ENCODE assay signal across 9 cellular contexts in genomic region chrX:37825225-37825842, GRCh38. TPM values are rescaled to one million over a fixed set of nuclear protein-coding genes. Genes with fewer than 3 reads are reported as not detected.
DNase-seq lines count a peak whose midpoint lies in the region; ATAC-seq and TF ChIP-seq lines count a peak whose summit lies in the region.
"Had no signal": no experiment of that assay in that cellular context is flagged by ENCODE, and none has a peak within 500 bp of the region (broad histone marks: within the 10 kb centered on the region; RNA-seq: fewer than 3 reads in every experiment).

No MANE protein-coding gene starts in this region.

- ATAC-seq in sciatic nerve (peak; percentile 61), GM18858 (IDR thresholded peaks at IDR 0.05; ENCODE audit: unreplicated experiment) (no peak)

- no peaks in the 10 kb centered on the region for H3K27me3 ChIP-seq in HAP-1 (ENCODE audit: low read depth)

- no peak overlapping the region for H3K4me3 ChIP-seq in HAP-1
- H3K4me3 ChIP-seq in fibroblast of villous mesenchyme (ENCODE audit: low read depth, low read length) = no peak overlapping the region

- DNase-seq in NCI-H2107 (lab: John Stamatoyannopoulos, UW) (peak; percentile 11), NCI-H2107 treated with DMSO at 0.1 percent for 48 hours (lab: John Stamatoyannopoulos, UW; ENCODE audit: unreplicated experiment) (no peak), HAP-1 (ENCODE audit: low spot score in 2 of 2) (peak; percentile 66 to 72), NCI-H2227 (lab: John Stamatoyannopoulos, UW; ENCODE audit: unreplicated experiment) (peak; percentile 68), fibroblast of villous mesenchyme (ENCODE audit: low read depth) (peak; percentile 52), sciatic nerve (ENCODE audit: low spot score) (peak; percentile 60)
- DNase-seq in activated T-cell treated with anti-CD3 and anti-CD28 coated beads, Interleukin-2, amount 50 U/mL, for 1 hour = peak; percentile 43

- intact Hi-C loops in sciatic nerve (cut with DNase I) = no loop called here

- H3K4me1 ChIP-seq in HAP-1 = no peaks in the 10 kb centered on the region

- TF ChIP-seq CTCF in fibroblast of villous mesenchyme (IDR thresholded peaks at IDR 0.05; ENCODE audit: insufficient read depth, low read depth, low read length) = peak; percentile 84

- in situ Hi-C loops in HAP-1 (cut with MboI; ENCODE audit: low sequenced_read_pairs) = no loop called here

- H3K9me3 ChIP-seq in HAP-1 = no peaks in the 10 kb centered on the region

- no peaks in the 10 kb centered on the region for H3K36me3 ChIP-seq in HAP-1 (replicated peaks)

RNA-seq across cellular contexts. Expression of gene DYNLT3, which starts 22.0 kb away (rescaled TPM):
- total RNA-seq in fibroblast of villous mesenchyme = 79.9 and 87.0 TPM in 2 replicates
- total RNA-seq in sciatic nerve = 33.3 TPM

RNA-seq across cellular contexts. Expression of gene CYBB, which starts 45.5 kb away (rescaled TPM):
- total RNA-seq in fibroblast of villous mesenchyme (under 0.01 and 0.32 TPM in 2 replicates), sciatic nerve (39.8 TPM)
- total RNA-seq: glomerular endothelial cell had no signal

Comparison
In these comparisons a context has a peak if more than half of its experiments do, and no peak if none do; other contexts are left out.
1. RNA of gene CYBB, which starts 45.5 kb away (total RNA-seq): 39.8 TPM in sciatic nerve (single experiment); under 0.01 to 0.32 TPM in fibroblast of villous mesenchyme; every median in the first group is over 10 times any median in the second.